Comparison of ENCODE assay signal across 17 cellular contexts in the genomic region with DNA sequence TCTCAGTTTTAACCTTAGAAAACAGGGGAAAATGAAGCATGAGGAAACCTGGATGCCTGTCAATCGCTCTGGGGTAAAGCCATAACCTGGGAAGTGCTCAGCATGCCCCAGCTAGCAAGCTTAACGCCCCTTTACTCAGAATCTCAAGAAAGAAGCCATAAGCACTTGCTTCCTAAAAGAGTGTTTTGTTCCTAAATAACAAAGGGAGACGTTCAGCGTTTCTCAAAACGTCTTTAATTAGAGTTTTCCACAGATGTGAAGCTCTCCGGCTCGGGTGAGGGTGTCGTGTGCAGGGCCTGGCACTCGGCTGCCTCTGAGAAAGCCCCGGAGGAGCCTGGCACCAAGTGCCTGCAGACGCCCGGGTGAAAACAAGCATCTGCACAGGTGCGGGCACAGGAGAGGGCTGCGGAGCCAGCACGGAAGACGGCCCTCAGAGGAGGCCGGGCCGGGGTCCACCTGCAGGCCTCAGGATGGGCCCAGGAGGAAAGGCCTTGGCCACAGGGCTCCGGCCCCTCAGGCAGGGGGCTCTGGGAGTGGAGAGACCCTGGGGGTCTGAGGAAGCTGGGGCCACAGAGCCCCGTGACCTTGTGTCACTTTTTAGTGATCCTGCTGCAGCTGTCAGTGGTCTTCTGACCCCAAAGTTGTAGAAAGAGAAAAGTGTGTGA. TPM values are rescaled to one million over a fixed set of nuclear protein-coding genes. Genes with fewer than 3 reads are reported as not detected.
DNase-seq lines count a peak whose midpoint lies in the region; ATAC-seq and TF ChIP-seq lines count a peak whose summit lies in the region.
"Had no signal": no experiment of that assay in that cellular context is flagged by ENCODE, and none has a peak within 500 bp of the region (broad histone marks: within the 10 kb centered on the region; RNA-seq: fewer than 3 reads in every experiment).

No MANE protein-coding gene starts in this region.

- H2BK120ac ChIP-seq in mesenchymal stem cell (ENCODE audit: low read depth, low read length) = no peak overlapping the region

- peak overlapping the region in 1 of 2 donors; percentile 72 for H3K9ac ChIP-seq in colonic mucosa (ENCODE audit: low read depth in 2 of 2, low read length in 2 of 2)
- no peak overlapping the region for H3K9ac ChIP-seq in mesenchymal stem cell (ENCODE audit: low read length)
- no peak overlapping the region for H3K9ac ChIP-seq in Karpas-422 (ENCODE audit: low read length)

- no peaks in the 10 kb centered on the region for H3K27me3 ChIP-seq in breast epithelium
- H3K27me3 ChIP-seq in colonic mucosa = no peaks in the 10 kb centered on the region
- H3K27me3 ChIP-seq in mesenchymal stem cell (ENCODE audit: control insufficient read depth in 1 of 2, insufficient read depth in 1 of 2, low read length in 2 of 2) = no peaks in the 10 kb centered on the region
- H3K27me3 ChIP-seq in Karpas-422 (ENCODE audit: low read length) = no peaks in the 10 kb centered on the region
- H3K27me3 ChIP-seq: upper lobe of left lung had no signal

- TF ChIP-seq POLR2A in breast epithelium (IDR thresholded peaks at IDR 0.05) = no peak

- peaks cover 17% of the 10 kb centered on the region for H3K36me3 Mint-ChIP-seq in MCF 10A (ENCODE audit: insufficient read depth, unreplicated experiment)
- H3K36me3 Mint-ChIP-seq in type B pancreatic cell = peaks cover 15% of the 10 kb centered on the region
- H3K36me3 Mint-ChIP-seq: CD8-positive, alpha-beta memory T cell had no signal

- H3K4me2 ChIP-seq in mesenchymal stem cell (ENCODE audit: low read length, poor library complexity, severe bottlenecking) (no peak overlapping the region), Karpas-422 (ENCODE audit: low read depth, low read length, poor library complexity, severe bottlenecking) (no peak overlapping the region)

- ATAC-seq in left colon = no peak
- no peak for ATAC-seq in GM18511 (IDR thresholded peaks at IDR 0.05; ENCODE audit: unreplicated experiment)
- ATAC-seq: T-helper 17 cell had no signal

- no peak overlapping the region for H2BK5ac ChIP-seq in mesenchymal stem cell (ENCODE audit: low read depth, low read length, poor library complexity, severe bottlenecking)

- BruUV-seq in MCF 10A (replicated peaks; lab: Mats Ljungman, UMichigan) = no TSS peak

- H3K18ac ChIP-seq in mesenchymal stem cell (ENCODE audit: low read depth in 1 of 2, low read length in 2 of 2) = no peak overlapping the region

- peak overlapping the region; percentile 19 for H4K91ac ChIP-seq in mesenchymal stem cell (ENCODE audit: low read length)

- H3K4me3 ChIP-seq in breast epithelium (peak overlapping the region in 1 of 3 donors; percentile 4), colonic mucosa (no peak overlapping the region), mesenchymal stem cell (ENCODE audit: insufficient read depth in 1 of 2, low read depth in 1 of 2, low read length in 2 of 2) (no peak overlapping the region), Karpas-422 (ENCODE audit: low read length) (no peak overlapping the region)
- H3K4me3 ChIP-seq: upper lobe of left lung had no signal

- H3K27me3 Mint-ChIP-seq in MCF 10A (ENCODE audit: insufficient read depth, unreplicated experiment) (no peaks in the 10 kb centered on the region), type B pancreatic cell (peaks cover 9% of the 10 kb centered on the region)

- H4K8ac ChIP-seq in mesenchymal stem cell (ENCODE audit: low read length) = no peak overlapping the region

- no peak overlapping the region for H2AK5ac ChIP-seq in mesenchymal stem cell (ENCODE audit: low read length, severe bottlenecking)

- no peak overlapping the region for H3K14ac ChIP-seq in mesenchymal stem cell (ENCODE audit: low read length in 2 of 2)

- peak overlapping the region in 1 of 2 donors; percentile 19 for H3K27ac ChIP-seq in breast epithelium
- H3K27ac ChIP-seq in colonic mucosa = peak overlapping the region; percentile 61
- peak overlapping the region; percentile 5 for H3K27ac ChIP-seq in mesenchymal stem cell (ENCODE audit: low read length, poor library complexity, severe bottlenecking)
- H3K27ac ChIP-seq in Karpas-422 (ENCODE audit: low read length) = no peak overlapping the region
- H3K27ac ChIP-seq: upper lobe of left lung had no signal

- no peaks in the 10 kb centered on the region for H4K20me1 ChIP-seq in Karpas-422 (ENCODE audit: insufficient read depth, low read depth, low read length)

- H3K9me3 Mint-ChIP-seq in MCF 10A (ENCODE audit: unreplicated experiment) (no peaks in the 10 kb centered on the region), type B pancreatic cell (no peaks in the 10 kb centered on the region)
- H3K9me3 Mint-ChIP-seq: CD8-positive, alpha-beta memory T cell had no signal

- intact Hi-C loops in breast epithelium (cut with DNase I; ENCODE audit: low total_unique reads) = no loop called here
- intact Hi-C loops in MCF 10A (cut with micrococcal nuclease) = no loop called here
- intact Hi-C loops in colonic mucosa (cut with DNase I) = no loop called here
- intact Hi-C loops in left colon (cut with DNase I, micrococcal nuclease) = no loop called here

- H3K9me2 ChIP-seq in Karpas-422 (replicated peaks; ENCODE audit: insufficient read depth, low read length) = no peaks in the 10 kb centered on the region

- no peak overlapping the region for H2AFZ ChIP-seq in mesenchymal stem cell (ENCODE audit: low read depth, low read length)
- no peak overlapping the region for H2AFZ ChIP-seq in Karpas-422 (ENCODE audit: low read length)

- H3K4me1 ChIP-seq in breast epithelium (peaks cover 9 to 20% of the 10 kb centered on the region in 2 donors), colonic mucosa (peaks cover 65% of the 10 kb centered on the region), mesenchymal stem cell (ENCODE audit: control insufficient read depth, insufficient read depth, low read depth, low read length) (peaks cover 70% of the 10 kb centered on the region), Karpas-422 (ENCODE audit: low read length) (no peaks in the 10 kb centered on the region)

- H3K9me3 ChIP-seq in breast epithelium (no peaks in the 10 kb centered on the region), colonic mucosa (no peaks in the 10 kb centered on the region), mesenchymal stem cell (ENCODE audit: control insufficient read depth, low read length) (no peaks in the 10 kb centered on the region), Karpas-422 (ENCODE audit: low read length) (peaks cover 7% of the 10 kb centered on the region; the same call in 1 of the 2 replicates)
- H3K9me3 ChIP-seq: upper lobe of left lung had no signal

- TF ChIP-seq CTCF in breast epithelium (IDR thresholded peaks at IDR 0.05) = no peak
- no peak for TF ChIP-seq CTCF in MCF 10A (IDR thresholded peaks at IDR 0.05; ENCODE audit: unreplicated experiment)
- no peak for TF ChIP-seq CTCF in colonic mucosa (IDR thresholded peaks at IDR 0.05)
- TF ChIP-seq CTCF in type B pancreatic cell (conservative IDR thresholded peaks at IDR 0.05) = no peak

- H3K36me3 ChIP-seq in breast epithelium (no peaks in the 10 kb centered on the region), colonic mucosa (no peaks in the 10 kb centered on the region), mesenchymal stem cell (ENCODE audit: control insufficient read depth in 1 of 2, insufficient read depth in 2 of 2, low read depth in 1 of 2, low read length in 2 of 2) (peaks cover 49 to 65% of the 10 kb centered on the region in 2 experiments), Karpas-422 (ENCODE audit: insufficient read depth, low read length) (no peaks in the 10 kb centered on the region)
- H3K36me3 ChIP-seq: upper lobe of left lung had no signal

- POLR2A ChIA-PET in MCF 10A (lab: Yijun Ruan, JAX) = no interaction called here

- DNase-seq in breast epithelium (ENCODE audit: low spot score in 2 of 2) (peak; percentile 22 to 31), MCF 10A (ENCODE audit: unreplicated experiment) (no peak), colonic mucosa (no peak), mesenchymal stem cell (no peak), type B pancreatic cell (ENCODE audit: extremely low spot score, unreplicated experiment) (peak; percentile 53), Karpas-422 (no peak), left colon (no peak)
- DNase-seq: activated naive CD4-positive, alpha-beta T cell treated with anti-CD3 and anti-CD28 coated beads, Interleukin-2, amount 10 ng/mL, durations not matched to agents 7 days and 5 days; CD8-positive, alpha-beta memory T cell; KG1; NCI-H345; occipital lobe; SIG-M5; stimulated activated CD4-positive, alpha-beta T cell treated with anti-CD3 and anti-CD28 coated beads, Interleukin-4, amount 100 ng/mL, for 4 hours; T-helper 17 cell had no signal

- no peak overlapping the region for H2BK12ac ChIP-seq in mesenchymal stem cell (ENCODE audit: low read length in 2 of 2)

- no peak overlapping the region for H2BK15ac ChIP-seq in mesenchymal stem cell (ENCODE audit: low read depth, poor library complexity, severe bottlenecking)

- CTCF ChIA-PET in MCF 10A (lab: Yijun Ruan, JAX) = interaction anchor here (1.0 kb wide), 1 partner anchor 36 kb away, joined by 4 read pairs; no protein-coding TSS in a partner anchor

- no peaks in the 10 kb centered on the region for H3K79me2 ChIP-seq in Karpas-422 (ENCODE audit: low read length)

- no peak overlapping the region for H3K4ac ChIP-seq in mesenchymal stem cell (ENCODE audit: low read depth in 1 of 2, low read length in 2 of 2)

- WGBS in mesenchymal stem cell = 90% methylated on average over 20 of the region's 20 CpGs

- H3K27ac Mint-ChIP-seq in MCF 10A (ENCODE audit: low read depth, unreplicated experiment) (no peak overlapping the region), type B pancreatic cell (no peak overlapping the region)
- H3K27ac Mint-ChIP-seq: activated naive CD4-positive, alpha-beta T cell treated with anti-CD3 and anti-CD28 coated beads, Interleukin-2, amount 10 ng/mL, durations not matched to agents 7 days and 5 days; CD8-positive, alpha-beta memory T cell; T-helper 17 cell had no signal

- H3K79me1 ChIP-seq in mesenchymal stem cell (replicated peaks; ENCODE audit: low read length, poor library complexity, severe bottlenecking) = no peaks in the 10 kb centered on the region

- no peak overlapping the region for H3K23ac ChIP-seq in mesenchymal stem cell (ENCODE audit: low read length in 2 of 2)

- no peak overlapping the region for H3K4me3 Mint-ChIP-seq in MCF 10A (ENCODE audit: unreplicated experiment)
- H3K4me3 Mint-ChIP-seq in type B pancreatic cell = no peak overlapping the region
- H3K4me3 Mint-ChIP-seq: activated naive CD4-positive, alpha-beta T cell treated with anti-CD3 and anti-CD28 coated beads, Interleukin-2, amount 10 ng/mL, durations not matched to agents 7 days and 5 days; CD8-positive, alpha-beta memory T cell; T-helper 17 cell had no signal

- H3K4me1 Mint-ChIP-seq in MCF 10A (ENCODE audit: insufficient read depth, unreplicated experiment) = peaks cover 39% of the 10 kb centered on the region
- H3K4me1 Mint-ChIP-seq in type B pancreatic cell (ENCODE audit: unreplicated experiment) = peaks cover 32% of the 10 kb centered on the region

RNA-seq across cellular contexts. Expression of gene GAS6, which starts 6.2 kb away (rescaled TPM):
- total RNA-seq in breast epithelium (100 to 1,000 TPM in 2 of 3 donors, 10 to 100 TPM in 1; 85.9 to 146 (median 103) TPM), MCF 10A (2022) (58.9 and 92.3 TPM in 2 replicates), colonic mucosa (100 to 1,000 TPM; 118 to 121 TPM), type B pancreatic cell (ENCODE audit: low replicate concordance) (42.9 and 102 TPM in 2 replicates), left colon (100 to 1,000 TPM; 125 to 185 TPM)
- polyA plus RNA-seq in mesenchymal stem cell (2013, experiment 1 of 2) = 126 TPM
- 127 TPM for polyA plus RNA-seq in mesenchymal stem cell (2013, experiment 2 of 2)
- not detected in 2 replicates for total RNA-seq in Karpas-422 (2014; rRNA removed; shearing (Covaris generic); ENCODE audit: low replicate concordance)

Comparison
In these comparisons a context has a peak if more than half of its experiments do, and no peak if none do; other contexts are left out.
1. DNase-seq: peak in breast epithelium (2 of 2) and type B pancreatic cell (single experiment); none in MCF 10A (single experiment), colonic mucosa (single experiment), mesenchymal stem cell (single experiment), Karpas-422 (single experiment) and left colon (0 of 2).
2. RNA of gene GAS6, which starts 6.2 kb away (total RNA-seq): 125 to 185 TPM in left colon, 118 to 121 TPM in colonic mucosa, 85.9 to 146 TPM in breast epithelium, 58.9 to 92.3 TPM in MCF 10A and 42.9 to 102 TPM in type B pancreatic cell; not detected in Karpas-422; every median in the first group is over 10 times any median in the second.